ENCODE assay signal across 9 cellular contexts in the genomic region with DNA sequence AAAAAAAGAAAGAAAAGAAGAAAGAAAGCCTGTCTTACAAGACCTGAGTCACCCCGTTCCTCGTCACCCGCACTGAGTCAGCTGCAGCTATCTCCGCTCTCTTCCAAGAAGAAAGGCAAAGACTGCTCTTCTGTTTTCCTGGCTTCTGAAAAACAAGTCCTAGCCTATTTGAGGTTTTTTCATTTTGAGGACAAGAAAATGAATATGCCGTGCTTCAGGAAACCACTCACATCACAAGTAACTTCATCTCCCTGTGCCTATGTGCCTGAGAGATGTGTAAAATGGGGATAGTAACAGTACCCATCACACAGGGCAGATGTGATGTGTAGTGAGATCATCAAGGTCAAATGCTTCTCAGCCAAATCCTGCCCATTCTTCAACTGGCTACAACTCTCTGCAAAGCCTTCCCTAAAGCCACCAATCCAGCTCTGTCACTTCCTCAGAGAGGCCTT.
DNase-seq lines count a peak whose midpoint lies in the region; ATAC-seq and TF ChIP-seq lines count a peak whose summit lies in the region.
"Had no signal": no experiment of that assay in that cellular context is flagged by ENCODE, and none has a peak within 500 bp of the region (broad histone marks: within the 10 kb centered on the region; RNA-seq: fewer than 3 reads in every experiment).

No MANE protein-coding gene starts in this region.

- H3K4me1 ChIP-seq in breast epithelium (no peaks in the 10 kb centered on the region), tibial artery (peaks cover 0 to 42% (median 27%) of the 10 kb centered on the region in 4 donors)

- no peaks in the 10 kb centered on the region for H3K36me3 Mint-ChIP-seq in MCF 10A (ENCODE audit: insufficient read depth, unreplicated experiment)
- no peaks in the 10 kb centered on the region for H3K36me3 Mint-ChIP-seq in activated T-helper 1 cell treated with anti-CD3 and anti-CD28 coated beads, Interleukin-12 subunit alpha, Interleukin-12 subunit beta, Interleukin-2, Interleukin-4 antibody, amounts not matched to agents 30 ng/mL and 10 ng/mL and 1 ng/mL, durations not matched to agents 14 hours and 24 hours and 36 hours (ENCODE audit: low read depth)
- H3K36me3 Mint-ChIP-seq: CD4-positive, alpha-beta memory T cell had no signal

- TF ChIP-seq CTCF in MCF 10A (IDR thresholded peaks at IDR 0.05; ENCODE audit: unreplicated experiment), result no peak
- no peak for TF ChIP-seq CTCF in breast epithelium (IDR thresholded peaks at IDR 0.05)
- TF ChIP-seq CTCF in tibial artery (IDR thresholded peaks at IDR 0.05), result no peak

- H3K27ac Mint-ChIP-seq in MCF 10A (ENCODE audit: low read depth, unreplicated experiment), result peak overlapping the region; percentile 64
- peak overlapping the region; percentile 80 for H3K27ac Mint-ChIP-seq in activated T-helper 1 cell treated with anti-CD3 and anti-CD28 coated beads, Interleukin-12 subunit alpha, Interleukin-12 subunit beta, Interleukin-2, Interleukin-4 antibody, amounts not matched to agents 30 ng/mL and 10 ng/mL and 1 ng/mL, durations not matched to agents 14 hours and 24 hours and 36 hours

- no peak overlapping the region for H3K27ac ChIP-seq in breast epithelium
- peak overlapping the region; percentile 43 to 69 for H3K27ac ChIP-seq in tibial artery

- CTCF ChIA-PET in MCF 10A (lab: Yijun Ruan, JAX), result interaction anchor here (0.6 to 7.2 kb wide), 17 partner anchors 10 to 1766 kb away, joined by 3 to 151 read pairs (median 4); no protein-coding TSS in a partner anchor

- no TSS peak for BruUV-seq in MCF 10A (replicated peaks; lab: Mats Ljungman, UMichigan)

- no peaks in the 10 kb centered on the region for H3K27me3 Mint-ChIP-seq in MCF 10A (ENCODE audit: insufficient read depth, unreplicated experiment)
- peaks cover 6% of the 10 kb centered on the region for H3K27me3 Mint-ChIP-seq in activated T-helper 1 cell treated with anti-CD3 and anti-CD28 coated beads, Interleukin-12 subunit alpha, Interleukin-12 subunit beta, Interleukin-2, Interleukin-4 antibody, amounts not matched to agents 30 ng/mL and 10 ng/mL and 1 ng/mL, durations not matched to agents 14 hours and 24 hours and 36 hours (ENCODE audit: insufficient read depth)

- H3K4me3 Mint-ChIP-seq in MCF 10A (ENCODE audit: unreplicated experiment), result peak overlapping the region; percentile 64
- H3K4me3 Mint-ChIP-seq in activated T-helper 1 cell treated with anti-CD3 and anti-CD28 coated beads, Interleukin-12 subunit alpha, Interleukin-12 subunit beta, Interleukin-2, Interleukin-4 antibody, amounts not matched to agents 30 ng/mL and 10 ng/mL and 1 ng/mL, durations not matched to agents 14 hours and 24 hours and 36 hours, result peak overlapping the region; percentile 57

- H3K4me1 Mint-ChIP-seq in MCF 10A (ENCODE audit: insufficient read depth, unreplicated experiment), result peaks cover 19% of the 10 kb centered on the region
- H3K4me1 Mint-ChIP-seq in activated T-helper 1 cell treated with anti-CD3 and anti-CD28 coated beads, Interleukin-12 subunit alpha, Interleukin-12 subunit beta, Interleukin-2, Interleukin-4 antibody, amounts not matched to agents 30 ng/mL and 10 ng/mL and 1 ng/mL, durations not matched to agents 14 hours and 24 hours and 36 hours (ENCODE audit: low read depth), result peaks cover 26% of the 10 kb centered on the region

- H3K27me3 ChIP-seq in breast epithelium (no peaks in the 10 kb centered on the region), tibial artery (no peaks in the 10 kb centered on the region)

- no peaks in the 10 kb centered on the region for H3K36me3 ChIP-seq in breast epithelium
- H3K36me3 ChIP-seq in tibial artery, result no peaks in the 10 kb centered on the region

- DNase-seq in MCF 10A (ENCODE audit: unreplicated experiment) (peak; percentile 87), breast epithelium (ENCODE audit: low spot score in 2 of 2) (no peak), inferior parietal cortex (ENCODE audit: extremely low spot score) (peak; percentile 58), tibial artery (no peak), NCI-H1048 (lab: John Stamatoyannopoulos, UW) (no peak), COR-L47 (lab: John Stamatoyannopoulos, UW) (no peak)
- peak; percentile 9 for DNase-seq in activated T-helper 1 cell treated with anti-CD3 and anti-CD28 coated beads, Interleukin-12 subunit alpha, Interleukin-12 subunit beta, Interleukin-2, Interleukin-4 antibody, amounts not matched to agents 30 ng/mL and 10 ng/mL and 1 ng/mL, durations not matched to agents 14 hours and 24 hours and 36 hours (ENCODE audit: low spot score)
- DNase-seq: CD4-positive, alpha-beta memory T cell had no signal

- no peaks in the 10 kb centered on the region for H3K9me3 ChIP-seq in breast epithelium
- H3K9me3 ChIP-seq in tibial artery, result no peaks in the 10 kb centered on the region

- H3K4me3 ChIP-seq in breast epithelium, result no peak overlapping the region
- H3K4me3 ChIP-seq in tibial artery, result peak overlapping the region in 1 of 2 donors; percentile 6

- intact Hi-C loops in MCF 10A (cut with micrococcal nuclease) (loop anchor here (1.0 to 5.0 kb wide), 3 partner anchors 70 to 512 kb away; no protein-coding TSS in a partner anchor), breast epithelium (cut with DNase I; ENCODE audit: low total_unique reads) (no loop called here), tibial artery (cut with DNase I; ENCODE audit: low total_unique reads) (loop anchor here (5.0 kb wide), 3 partner anchors 110 to 215 kb away; partner anchors contain the start of gene UHRF2)
- intact Hi-C loops in activated T-helper 1 cell treated with anti-CD3 and anti-CD28 coated beads, Interleukin-12 subunit alpha, Interleukin-12 subunit beta, Interleukin-2, Interleukin-4 antibody, amounts not matched to agents 30 ng/mL and 10 ng/mL and 1 ng/mL, durations not matched to agents 14 hours and 24 hours and 36 hours (cut with micrococcal nuclease), result loop anchor here (2.0 to 5.0 kb wide), 3 partner anchors 190 to 715 kb away; partner anchors contain the start of gene KDM4C

- POLR2A ChIA-PET in MCF 10A (lab: Yijun Ruan, JAX), result interaction anchor here (0.6 to 4.3 kb wide), 16 partner anchors 13 to 215 kb away, joined by 3 to 49 read pairs (median 4); partner anchors contain the start of genes KDM4C and UHRF2

- no peak for ATAC-seq in HG03521 (IDR thresholded peaks at IDR 0.05; ENCODE audit: unreplicated experiment)

- H3K9me3 Mint-ChIP-seq in MCF 10A (ENCODE audit: unreplicated experiment), result no peaks in the 10 kb centered on the region
- H3K9me3 Mint-ChIP-seq in activated T-helper 1 cell treated with anti-CD3 and anti-CD28 coated beads, Interleukin-12 subunit alpha, Interleukin-12 subunit beta, Interleukin-2, Interleukin-4 antibody, amounts not matched to agents 30 ng/mL and 10 ng/mL and 1 ng/mL, durations not matched to agents 14 hours and 24 hours and 36 hours, result no peaks in the 10 kb centered on the region
- H3K9me3 Mint-ChIP-seq: CD4-positive, alpha-beta memory T cell had no signal

- no peak for TF ChIP-seq POLR2A in breast epithelium (IDR thresholded peaks at IDR 0.05)

Comparison
In these comparisons a context has a peak if more than half of its experiments do, and no peak if none do; other contexts are left out.
1. DNase-seq: peak in MCF 10A (single experiment), activated T-helper 1 cell treated with anti-CD3 and anti-CD28 coated beads, Interleukin-12 subunit alpha, Interleukin-12 subunit beta, Interleukin-2, Interleukin-4 antibody, amounts not matched to agents 30 ng/mL and 10 ng/mL and 1 ng/mL, durations not matched to agents 14 hours and 24 hours and 36 hours (single experiment) and inferior parietal cortex (single experiment); none in breast epithelium (0 of 2), tibial artery (0 of 2), NCI-H1048 (single experiment) and COR-L47 (single experiment).
2. H3K27ac ChIP-seq: peak in tibial artery (2 of 2); none in breast epithelium (0 of 2).